Comparison of ENCODE assay signal across 28 cellular contexts in genomic region chr13:46136688-46137087, GRCh38. TPM values are rescaled to one million over a fixed set of nuclear protein-coding genes. Genes with fewer than 3 reads are reported as not detected.
DNase-seq lines count a peak whose midpoint lies in the region; ATAC-seq, FAIRE-seq and TF ChIP-seq lines count a peak whose summit lies in the region.
"Had no signal": no experiment of that assay in that cellular context is flagged by ENCODE, and none has a peak within 500 bp of the region (broad histone marks: within the 10 kb centered on the region; RNA-seq: fewer than 3 reads in every experiment).

No MANE protein-coding gene starts in this region.

- no peak overlapping the region for H3K4me3 Mint-ChIP-seq in activated naive CD4-positive, alpha-beta T cell treated with anti-CD3 and anti-CD28 coated beads, Interleukin-2, amount 10 ng/mL, durations not matched to agents 7 days and 5 days
- H3K4me3 Mint-ChIP-seq in T-helper 17 cell, result no peak overlapping the region
- no peak overlapping the region for H3K4me3 Mint-ChIP-seq in stimulated activated naive B cell treated with anti-CD40 and anti-IgM and Interleukin-4, amounts not matched to agents 10 μg/mL and 1 μg/mL and 100 μg/mL, for 72 hours
- H3K4me3 Mint-ChIP-seq in MCF 10A (ENCODE audit: unreplicated experiment), result no peak overlapping the region

- CTCF ChIA-PET in activated naive CD4-positive, alpha-beta T cell treated with anti-CD3 and anti-CD28 coated beads, Interleukin-2, amount 10 ng/mL, durations not matched to agents 7 days and 5 days (lab: Charles Lee), result interaction anchor here (1.3 to 1.7 kb wide), 2 partner anchors 10 to 24 kb away, joined by 3 to 4 read pairs; no protein-coding TSS in a partner anchor
- CTCF ChIA-PET in H1 (lab: Charles Lee; ENCODE audit: partially characterized antibody) (interaction anchor here (1.0 to 3.5 kb wide), 4 partner anchors 11 to 24 kb away, joined by 3 to 21 read pairs (median 5); no protein-coding TSS in a partner anchor), MCF 10A (lab: Yijun Ruan, JAX) (interaction anchor here (0.7 to 2.5 kb wide), 4 partner anchors 10 to 513 kb away, joined by 3 to 13 read pairs (median 4); no protein-coding TSS in a partner anchor)

- H4K8ac ChIP-seq in H1 (ENCODE audit: extremely low read depth, insufficient read depth, low read length), result no peak overlapping the region

- ATAC-seq in T-helper 17 cell (no peak), HG03108 (IDR thresholded peaks at IDR 0.05; ENCODE audit: unreplicated experiment) (no peak)
- no peak for ATAC-seq in stimulated activated naive B cell treated with anti-CD40 and anti-IgM and Interleukin-4, amounts not matched to agents 10 μg/mL and 1 μg/mL and 100 μg/mL, for 72 hours (replicated peaks)
- ATAC-seq: sciatic nerve had no signal

- no peak overlapping the region for H2AK5ac ChIP-seq in H1 (ENCODE audit: low read depth, low read length)

- intact Hi-C loops in MCF 10A (cut with micrococcal nuclease), result no loop called here

- no peaks in the 10 kb centered on the region for H3K79me2 ChIP-seq in H1 (ENCODE audit: control insufficient read depth in 1 of 2, insufficient read depth in 2 of 2, low read length in 2 of 2)

- FAIRE-seq in H1 (lab: Jason Lieb, UNC), result no peak
- FAIRE-seq: K562, urothelium cell line had no signal

- no peak overlapping the region for H3K18ac ChIP-seq in H1 (ENCODE audit: extremely low read depth, low read length)

- peaks cover 17% of the 10 kb centered on the region for H3K4me1 Mint-ChIP-seq in activated naive CD4-positive, alpha-beta T cell treated with anti-CD3 and anti-CD28 coated beads, Interleukin-2, amount 10 ng/mL, durations not matched to agents 7 days and 5 days
- H3K4me1 Mint-ChIP-seq in T-helper 17 cell, result peaks cover 25% of the 10 kb centered on the region
- H3K4me1 Mint-ChIP-seq in stimulated activated naive B cell treated with anti-CD40 and anti-IgM and Interleukin-4, amounts not matched to agents 10 μg/mL and 1 μg/mL and 100 μg/mL, for 72 hours, result peaks cover 13 to 29% of the 10 kb centered on the region in 2 donors
- H3K4me1 Mint-ChIP-seq in MCF 10A (ENCODE audit: insufficient read depth, unreplicated experiment), result no peaks in the 10 kb centered on the region

- H3K27ac Mint-ChIP-seq in activated naive CD4-positive, alpha-beta T cell treated with anti-CD3 and anti-CD28 coated beads, Interleukin-2, amount 10 ng/mL, durations not matched to agents 7 days and 5 days, result peak overlapping the region; percentile 54
- H3K27ac Mint-ChIP-seq in T-helper 17 cell, result peak overlapping the region; percentile 94
- peak overlapping the region; percentile 93 for H3K27ac Mint-ChIP-seq in stimulated activated naive B cell treated with anti-CD40 and anti-IgM and Interleukin-4, amounts not matched to agents 10 μg/mL and 1 μg/mL and 100 μg/mL, for 72 hours
- H3K27ac Mint-ChIP-seq in MCF 10A (ENCODE audit: low read depth, unreplicated experiment), result no peak overlapping the region

- H3K4me2 ChIP-seq in H1 (ENCODE audit: insufficient read depth in 1 of 2, low read depth in 2 of 2, low read length in 2 of 2), result no peak overlapping the region

- no peak overlapping the region for H2BK15ac ChIP-seq in H1 (ENCODE audit: low read length)

- no peaks in the 10 kb centered on the region for H3K23me2 ChIP-seq in H1 (ENCODE audit: low read depth, low read length)

- no peaks in the 10 kb centered on the region for H3K36me3 ChIP-seq in H1 (ENCODE audit: control insufficient read depth in 2 of 4, insufficient read depth in 4 of 4, low read length in 3 of 4)
- H3K36me3 ChIP-seq: cardiac muscle cell, HAP-1, ovary had no signal

- no peaks in the 10 kb centered on the region for H4K20me1 ChIP-seq in H1 (replicated peaks in 1 of 2; ENCODE audit: control insufficient read depth in 1 of 2, insufficient read depth in 2 of 2, low read length in 2 of 2)

- no peak overlapping the region for H4K5ac ChIP-seq in H1 (ENCODE audit: insufficient read length, low read depth, low read length)

- POLR2A ChIA-PET in H1 (lab: Charles Lee; ENCODE audit: partially characterized antibody) (no interaction called here), MCF 10A (lab: Yijun Ruan, JAX) (no interaction called here)

- H3K27ac ChIP-seq in H1 (ENCODE audit: low read depth, low read length), result no peak overlapping the region
- H3K27ac ChIP-seq: cardiac muscle cell, ovary had no signal

- H3K56ac ChIP-seq in H1 (replicated peaks; ENCODE audit: insufficient read length, low read depth, low read length), result no peak overlapping the region

- H3K27me3 ChIP-seq in H1 (replicated peaks in 1 of 4; ENCODE audit: control insufficient read depth in 3 of 4, extremely low read depth in 1 of 4, insufficient read depth in 3 of 4, low read length in 3 of 4), result no peaks in the 10 kb centered on the region
- H3K27me3 ChIP-seq: cardiac muscle cell, ovary had no signal

- H3K79me1 ChIP-seq in H1 (ENCODE audit: low read depth, low read length), result no peaks in the 10 kb centered on the region

- H2BK12ac ChIP-seq in H1 (ENCODE audit: low read depth, low read length), result no peak overlapping the region

- no peak for DNase-seq in activated naive CD4-positive, alpha-beta T cell treated with anti-CD3 and anti-CD28 coated beads, Interleukin-2, amount 10 ng/mL, durations not matched to agents 7 days and 5 days
- no peak for DNase-seq in activated naive CD4-positive, alpha-beta T cell treated with anti-CD3 and anti-CD28 coated beads, Interleukin-2, amount 50 U/mL, for 16 hours
- no peak for DNase-seq in T-helper 17 cell
- no peak for DNase-seq in H1 (ENCODE audit: low read depth in 1 of 2, low spot score in 2 of 2)
- DNase-seq in stimulated activated naive B cell treated with anti-CD40 and anti-IgM and Interleukin-4, amounts not matched to agents 10 μg/mL and 1 μg/mL and 100 μg/mL, for 72 hours, result no peak
- DNase-seq in MCF 10A (ENCODE audit: unreplicated experiment), result no peak
- no peak for DNase-seq in stimulated activated CD4-positive, alpha-beta T cell treated with anti-CD3 and anti-CD28 coated beads, Interleukin-15, amount 100 ng/mL, for 24 hours
- DNase-seq: ACHN; activated CD8-positive, alpha-beta memory T cell treated with anti-CD3 and anti-CD28 coated beads for 24 hours; dermis blood vessel endothelial cell; DMS153; head of caudate nucleus; mesendoderm; MM.1S; NCI-H1436 treated with DMSO at 0.1 percent for 48 hours; NCI-H524; NK-92 treated with Interleukin-12 subunit alpha and Interleukin-12 subunit beta, amount 100 ng/mL, for 24 hours; ovary; substantia nigra had no signal

- H3K9ac ChIP-seq in H1 (replicated peaks in 1 of 4; ENCODE audit: extremely low read depth in 1 of 4, low read depth in 3 of 4, low read length in 3 of 4), result no peak overlapping the region

- no peak for TF ChIP-seq POLR2A in H1 (IDR thresholded peaks at IDR 0.05; ENCODE audit: control extremely low read depth in 1 of 2, low read depth in 2 of 2, low read length in 2 of 2)

- no peak overlapping the region for H2BK20ac ChIP-seq in H1 (ENCODE audit: low read length)

- BruUV-seq in MCF 10A (replicated peaks; lab: Mats Ljungman, UMichigan), result no TSS peak

- no peak overlapping the region for H2BK120ac ChIP-seq in H1 (replicated peaks; ENCODE audit: low read depth, low read length)

- 97% methylated on average over 4 of the region's 4 CpGs; no CpG with 5 or more reads in 1 of the 2 experiments for WGBS in H1 (ENCODE audit: extremely low coverage in 1 of 2, insufficient coverage in 1 of 2, insufficient read length in 1 of 2, insufficient replicate concordance in 2 of 2, low coverage in 1 of 2, low lambda C conversion rate in 2 of 2, missing lambda C conversion rate in 1 of 2), 2 experiments

- no peak overlapping the region for H4K91ac ChIP-seq in H1 (replicated peaks; ENCODE audit: insufficient read length, low read length)

- TF ChIP-seq EP300 in H1 (IDR thresholded peaks at IDR 0.05; ENCODE audit: borderline replicate concordance in 1 of 2, low read depth in 2 of 2, low read length in 2 of 2), result no peak

- no peaks in the 10 kb centered on the region for H3K27me3 Mint-ChIP-seq in activated naive CD4-positive, alpha-beta T cell treated with anti-CD3 and anti-CD28 coated beads, Interleukin-2, amount 10 ng/mL, durations not matched to agents 7 days and 5 days
- H3K27me3 Mint-ChIP-seq in T-helper 17 cell (no peaks in the 10 kb centered on the region), MCF 10A (ENCODE audit: insufficient read depth, unreplicated experiment) (no peaks in the 10 kb centered on the region)
- H3K27me3 Mint-ChIP-seq in stimulated activated naive B cell treated with anti-CD40 and anti-IgM and Interleukin-4, amounts not matched to agents 10 μg/mL and 1 μg/mL and 100 μg/mL, for 72 hours, result no peaks in the 10 kb centered on the region

- TF ChIP-seq CTCF in H1 (IDR thresholded peaks at IDR 0.05; ENCODE audit: control extremely low read depth in 1 of 3, insufficient read depth in 1 of 3, low read depth in 1 of 3, low read length in 3 of 3) (no peak), MCF 10A (IDR thresholded peaks at IDR 0.05; ENCODE audit: unreplicated experiment) (no peak)

- 0 out of 2 replicates have a peak overlapping the region, but pooled peaks have one; percentile 49 for H2AFZ ChIP-seq in H1 (ENCODE audit: low read length)

- peaks cover 0 to 4% (median 2%) of the 10 kb centered on the region in 4 experiments; a peak in 2 of 7 replicates for H3K4me1 ChIP-seq in H1 (replicated peaks in 1 of 4; ENCODE audit: control insufficient read depth in 3 of 4, insufficient read depth in 4 of 4, low read length in 3 of 4)
- H3K4me1 ChIP-seq: HAP-1 had no signal

- H3K36me3 Mint-ChIP-seq in activated naive CD4-positive, alpha-beta T cell treated with anti-CD3 and anti-CD28 coated beads, Interleukin-2, amount 10 ng/mL, durations not matched to agents 7 days and 5 days, result peaks cover 79% of the 10 kb centered on the region
- H3K36me3 Mint-ChIP-seq in T-helper 17 cell (ENCODE audit: low read depth) (peaks cover 20% of the 10 kb centered on the region), MCF 10A (ENCODE audit: insufficient read depth, unreplicated experiment) (no peaks in the 10 kb centered on the region)
- H3K36me3 Mint-ChIP-seq in stimulated activated naive B cell treated with anti-CD40 and anti-IgM and Interleukin-4, amounts not matched to agents 10 μg/mL and 1 μg/mL and 100 μg/mL, for 72 hours, result peaks cover 50 to 68% of the 10 kb centered on the region in 2 donors

- H3K9me3 ChIP-seq in T-helper 17 cell (ENCODE audit: control insufficient read depth, low read length, poor library complexity, severe bottlenecking) (no peaks in the 10 kb centered on the region), H1 (ENCODE audit: insufficient read depth in 2 of 2, low read depth in 1 of 2, low read length in 1 of 2) (no peaks in the 10 kb centered on the region)
- H3K9me3 ChIP-seq: HAP-1, ovary had no signal

- no peaks in the 10 kb centered on the region for H3K9me3 Mint-ChIP-seq in activated naive CD4-positive, alpha-beta T cell treated with anti-CD3 and anti-CD28 coated beads, Interleukin-2, amount 10 ng/mL, durations not matched to agents 7 days and 5 days
- no peaks in the 10 kb centered on the region for H3K9me3 Mint-ChIP-seq in stimulated activated naive B cell treated with anti-CD40 and anti-IgM and Interleukin-4, amounts not matched to agents 10 μg/mL and 1 μg/mL and 100 μg/mL, for 72 hours
- no peaks in the 10 kb centered on the region for H3K9me3 Mint-ChIP-seq in MCF 10A (ENCODE audit: unreplicated experiment)

- no peak for TF ChIP-seq RAD21 in H1 (IDR thresholded peaks at IDR 0.05 in 1 of 2, conservative IDR thresholded peaks at IDR 0.05 in 1 of 2; ENCODE audit: low read depth in 2 of 2, low read length in 2 of 2)

- H3K23ac ChIP-seq in H1 (ENCODE audit: insufficient read length), result no peak overlapping the region

- no peak overlapping the region for H3K14ac ChIP-seq in H1 (ENCODE audit: insufficient read length)

- no peak overlapping the region for H2BK5ac ChIP-seq in H1 (ENCODE audit: low read depth, low read length)

- H3K4ac ChIP-seq in H1 (replicated peaks; ENCODE audit: insufficient read length, low read depth, low read length), result no peak overlapping the region

- no peak overlapping the region for H3K4me3 ChIP-seq in H1 (ENCODE audit: extremely low read depth in 1 of 4, insufficient read depth in 2 of 4, low read depth in 3 of 4, low read length in 4 of 4)
- H3K4me3 ChIP-seq: cardiac muscle cell, HAP-1, K562, ovary had no signal

RNA-seq across cellular contexts. Expression of gene CPB2, which starts 31.9 kb away (rescaled TPM):
- not detected for total RNA-seq in T-helper 17 cell
- not detected in 2 replicates for total RNA-seq in H1 (2021; fragmentation: NEBNext Ultra II Directional; extraction: Animal tissue kit (Norgen Biotek cat#: 25700))
- not detected in 2 replicates for polyA plus RNA-seq in H1 (2011; rRNA removed)
- not detected for polyA plus RNA-seq in H1 (2011; cell fraction: cytosol; rRNA removed)
- polyA plus RNA-seq in H1 (2011; cell fraction: nucleus; rRNA removed), result not detected
- not detected in 4 replicates for polyA plus RNA-seq in H1 (2012, experiment 1 of 2)
- not detected for polyA plus RNA-seq in H1 (2012, experiment 2 of 2)
- not detected for polyA plus RNA-seq in H1 (2013, experiment 1 of 2)
- polyA plus RNA-seq in H1 (2013, experiment 2 of 2), result not detected
- polyA minus RNA-seq in H1 (2011; rRNA and poly(A)+ RNA removed), result not detected in 2 replicates
- polyA minus RNA-seq in H1 (2011; cell fraction: cytosol; rRNA and poly(A)+ RNA removed), result not detected
- polyA minus RNA-seq in H1 (2011; cell fraction: nucleus; rRNA and poly(A)+ RNA removed), result not detected
- total RNA-seq in MCF 10A (2022), result not detected in 2 replicates
- total RNA-seq: cardiac muscle cell; dermis blood vessel endothelial cell; G401; HT-29; sciatic nerve; T-helper 2 cell treated with Interferon-gamma antibody and Interleukin-4, amounts not matched to agents 100 ng/mL and 5 ng/mL, for 36 hours had no signal
- polyA plus RNA-seq: cardiac muscle cell, ovary had no signal

RNA-seq across cellular contexts. Expression of gene LCP1, which starts 45.3 kb away (rescaled TPM):
- 100 to 1,000 TPM; 485 to 528 TPM for total RNA-seq in T-helper 17 cell
- total RNA-seq in H1 (2021; fragmentation: NEBNext Ultra II Directional; extraction: Animal tissue kit (Norgen Biotek cat#: 25700)), result 4.3 TPM in 2 replicates
- 0.35 and 0.65 TPM in 2 replicates for polyA plus RNA-seq in H1 (2011; rRNA removed)
- 0.75 TPM for polyA plus RNA-seq in H1 (2011; cell fraction: cytosol; rRNA removed)
- 0.91 TPM for polyA plus RNA-seq in H1 (2011; cell fraction: nucleus; rRNA removed)
- polyA plus RNA-seq in H1 (2012, experiment 1 of 2), result 1.0 to 1.9 TPM (median 1.3 TPM) in 4 replicates
- 0.20 TPM for polyA plus RNA-seq in H1 (2012, experiment 2 of 2)
- 6.5 TPM for polyA plus RNA-seq in H1 (2013, experiment 1 of 2)
- polyA plus RNA-seq in H1 (2013, experiment 2 of 2), result 6.1 TPM
- polyA minus RNA-seq in H1 (2011; rRNA and poly(A)+ RNA removed), result 1.1 and 1.4 TPM in 2 replicates
- 2.1 TPM for polyA minus RNA-seq in H1 (2011; cell fraction: cytosol; rRNA and poly(A)+ RNA removed)
- polyA minus RNA-seq in H1 (2011; cell fraction: nucleus; rRNA and poly(A)+ RNA removed), result 1.00 TPM
- total RNA-seq in MCF 10A (2022), result 0.88 and 0.89 TPM in 2 replicates
- total RNA-seq: dermis blood vessel endothelial cell, G401, HT-29 had no signal

Comparison
In these comparisons a context has a peak if more than half of its experiments do, and no peak if none do; other contexts are left out.
1. RNA of gene LCP1, which starts 45.3 kb away (total RNA-seq): 485 to 528 TPM in T-helper 17 cell; 4.3 TPM in H1 and 0.88 to 0.89 TPM in MCF 10A; every median in the first group is over 10 times any median in the second.